ENCODE assay signal across 8 cellular contexts in genomic region chr14:22886500-22887259, GRCh38. TPM values are rescaled to one million over a fixed set of nuclear protein-coding genes. Genes with fewer than 3 reads are reported as not detected.
A peak's percentile ranks its signal among the peaks of the same experiment; 100 is the strongest.
DNase-seq lines count a peak whose midpoint lies in the region; ATAC-seq, FAIRE-seq and TF ChIP-seq lines count a peak whose summit lies in the region.

No MANE protein-coding gene starts in this region.

- peak overlapping the region; percentile 57 to 72 for H3K4me3 ChIP-seq in duodenal mucosa (ENCODE audit: low read depth in 1 of 2, low read length in 2 of 2)

- peak; percentile 77 for FAIRE-seq in GM12891 (lab: Jason Lieb, UNC)

- ATAC-seq in HG02623 (IDR thresholded peaks at IDR 0.05; ENCODE audit: unreplicated experiment), result peak; percentile 38

- DNase-seq in GM12891 (ENCODE audit: insufficient read length, low spot score) (peak; percentile 74), NCI-H146 treated with DMSO at 0.1 percent for 48 hours (lab: John Stamatoyannopoulos, UW; ENCODE audit: unreplicated experiment) (peak; percentile 46), medulla oblongata (ENCODE audit: extremely low spot score) (peak; percentile 40), SKM-1 treated with dmso at 0.1 percent for 144 hours (lab: John Stamatoyannopoulos, UW; ENCODE audit: unreplicated experiment) (no peak)
- peak; percentile 41 to 62 for DNase-seq in activated CD4-positive, alpha-beta T cell treated with anti-CD3 and anti-CD28 coated beads for 24 hours (ENCODE audit: low read depth in 2 of 2)
- peak; percentile 36 for DNase-seq in stimulated activated CD8-positive, alpha-beta memory T cell treated with anti-CD3 and anti-CD28 coated beads, Interleukin-15, amount 100 ng/mL, for 24 hours (ENCODE audit: low read depth)

- no peak for TF ChIP-seq POLR2A in GM12891 (IDR thresholded peaks at IDR 0.05; ENCODE audit: low read depth, low read length)

- no peaks in the 10 kb centered on the region for H3K36me3 ChIP-seq in duodenal mucosa (ENCODE audit: control insufficient read depth in 1 of 2, insufficient read depth in 2 of 2, low read length in 2 of 2)

- H3K4me1 ChIP-seq in duodenal mucosa (ENCODE audit: control insufficient read depth in 1 of 2, insufficient read depth in 2 of 2, low read length in 2 of 2), result peaks cover 37 to 46% of the 10 kb centered on the region in 2 donors

- H3K9me3 ChIP-seq in duodenal mucosa (ENCODE audit: control insufficient read depth in 1 of 2, low read length in 2 of 2), result no peaks in the 10 kb centered on the region

- H3K9ac ChIP-seq in duodenal mucosa (ENCODE audit: low read depth in 1 of 2, low read length in 2 of 2), result peak overlapping the region; percentile 45 to 48

- H3K27me3 ChIP-seq in duodenal mucosa (ENCODE audit: control insufficient read depth in 1 of 2, insufficient read depth in 2 of 2, low read length in 2 of 2), result no peaks in the 10 kb centered on the region

- H3K27ac ChIP-seq in duodenal mucosa (ENCODE audit: low read depth, low read length), result peak overlapping the region; percentile 57

TF ChIP-seq in GM12891, 5 proteins besides CTCF, POLR2A, EP300 and RAD21:
- 0 out of 2 replicates have a peak, but pooled peaks have one; percentile 15 for TF ChIP-seq TAF1 (IDR thresholded peaks at IDR 0.05; ENCODE audit: low read depth, low read length)
- TF ChIP-seq PAX5 (IDR thresholded peaks at IDR 0.05; ENCODE audit: insufficient read depth, low read length, severe bottlenecking), result no peak
- peak; percentile 12; the same call in 1 of the 2 replicates for TF ChIP-seq POLR2AphosphoS5 (IDR thresholded peaks at IDR 0.05; ENCODE audit: low read depth, low read length)
TF ChIP-seq in GM12891: peak in this region for 2.

RNA-seq across cellular contexts. Expression of gene REM2, which starts 3.7 kb away (rescaled TPM):
- 0.76 TPM for polyA plus RNA-seq in GM12891 (2012; ENCODE audit: low read depth, missing spikeins)

RNA-seq across cellular contexts. Expression of gene LRP10, which starts 15.1 kb away (rescaled TPM):
- polyA plus RNA-seq in GM12891 (2012; ENCODE audit: low read depth, missing spikeins), result 31.2 TPM

RNA-seq across cellular contexts. Expression of gene RBM23, which starts 32.3 kb away (rescaled TPM):
- 26.3 TPM for polyA plus RNA-seq in GM12891 (2012; ENCODE audit: low read depth, missing spikeins)

RNA-seq across cellular contexts. Expression of gene PRMT5, which starts 42.5 kb away (rescaled TPM):
- 67.7 TPM for polyA plus RNA-seq in GM12891 (2012; ENCODE audit: low read depth, missing spikeins)

RNA-seq across cellular contexts. Expression of gene MMP14, which starts 50.3 kb away (rescaled TPM):
- polyA plus RNA-seq in GM12891 (2012; ENCODE audit: low read depth, missing spikeins), result 1.3 TPM
